Comparison of ENCODE assay signal across 1 cellular context in the genomic region with DNA sequence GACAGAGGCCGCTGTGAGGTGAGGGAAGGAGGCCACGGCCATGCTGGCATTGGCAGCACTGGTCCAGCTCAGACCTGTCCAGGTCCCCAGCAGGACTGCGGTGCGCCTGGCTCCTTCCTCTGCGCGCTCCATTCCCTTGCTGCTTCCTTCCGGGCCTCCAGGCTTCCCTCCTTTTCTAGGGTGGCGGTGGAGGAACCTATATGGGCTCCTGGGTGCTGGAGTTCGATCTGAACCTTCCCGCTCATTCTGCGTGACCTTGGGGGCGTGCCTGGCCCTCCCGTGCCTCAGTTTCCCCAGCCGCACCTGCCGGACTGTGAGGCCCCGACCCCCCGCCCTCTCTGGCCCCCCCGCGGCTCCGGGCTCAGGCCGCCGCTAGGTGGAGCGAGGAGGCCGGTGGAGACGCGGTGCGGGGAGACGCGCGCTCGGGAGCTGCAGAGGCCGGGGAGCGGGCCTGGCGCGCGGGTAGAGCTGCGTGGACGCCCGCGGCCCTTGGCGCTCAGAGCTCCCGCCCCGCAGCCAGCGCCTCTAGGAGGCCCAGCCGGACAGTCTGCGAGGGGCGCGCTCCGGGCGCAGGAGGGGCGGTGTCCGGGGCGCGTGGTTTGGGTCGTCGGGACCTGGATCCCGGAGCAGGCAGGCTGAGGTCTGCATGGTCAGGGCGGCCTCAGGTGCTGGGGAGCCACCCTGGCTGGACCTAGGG.
TF ChIP-seq lines count a peak whose summit lies in the region.

No MANE protein-coding gene starts in this region.

TF ChIP-seq in HepG2, 621 proteins besides CTCF, POLR2A, EP300 and RAD21 (continued from another document and continues in another):
- TF ChIP-seq, protein P1, sequence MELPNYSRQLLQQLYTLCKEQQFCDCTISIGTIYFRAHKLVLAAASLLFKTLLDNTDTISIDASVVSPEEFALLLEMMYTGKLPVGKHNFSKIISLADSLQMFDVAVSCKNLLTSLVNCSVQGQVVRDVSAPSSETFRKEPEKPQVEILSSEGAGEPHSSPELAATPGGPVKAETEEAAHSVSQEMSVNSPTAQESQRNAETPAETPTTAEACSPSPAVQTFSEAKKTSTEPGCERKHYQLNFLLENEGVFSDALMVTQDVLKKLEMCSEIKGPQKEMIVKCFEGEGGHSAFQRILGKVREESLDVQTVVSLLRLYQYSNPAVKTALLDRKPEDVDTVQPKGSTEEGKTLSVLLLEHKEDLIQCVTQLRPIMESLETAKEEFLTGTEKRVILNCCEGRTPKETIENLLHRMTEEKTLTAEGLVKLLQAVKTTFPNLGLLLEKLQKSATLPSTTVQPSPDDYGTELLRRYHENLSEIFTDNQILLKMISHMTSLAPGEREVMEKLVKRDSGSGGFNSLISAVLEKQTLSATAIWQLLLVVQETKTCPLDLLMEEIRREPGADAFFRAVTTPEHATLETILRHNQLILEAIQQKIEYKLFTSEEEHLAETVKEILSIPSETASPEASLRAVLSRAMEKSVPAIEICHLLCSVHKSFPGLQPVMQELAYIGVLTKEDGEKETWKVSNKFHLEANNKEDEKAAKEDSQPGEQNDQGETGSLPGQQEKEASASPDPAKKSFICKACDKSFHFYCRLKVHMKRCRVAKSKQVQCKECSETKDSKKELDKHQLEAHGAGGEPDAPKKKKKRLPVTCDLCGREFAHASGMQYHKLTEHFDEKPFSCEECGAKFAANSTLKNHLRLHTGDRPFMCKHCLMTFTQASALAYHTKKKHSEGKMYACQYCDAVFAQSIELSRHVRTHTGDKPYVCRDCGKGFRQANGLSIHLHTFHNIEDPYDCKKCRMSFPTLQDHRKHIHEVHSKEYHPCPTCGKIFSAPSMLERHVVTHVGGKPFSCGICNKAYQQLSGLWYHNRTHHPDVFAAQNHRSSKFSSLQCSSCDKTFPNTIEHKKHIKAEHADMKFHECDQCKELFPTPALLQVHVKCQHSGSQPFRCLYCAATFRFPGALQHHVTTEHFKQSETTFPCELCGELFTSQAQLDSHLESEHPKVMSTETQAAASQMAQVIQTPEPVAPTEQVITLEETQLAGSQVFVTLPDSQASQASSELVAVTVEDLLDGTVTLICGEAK (IDR thresholded peaks at IDR 0.05): no peak
- TF ChIP-seq, protein P1 (CRISPR knock-in tag; IDR thresholded peaks at IDR 0.05): no peak
- no peak for TF ChIP-seq ZNF451 (CRISPR knock-in tag; IDR thresholded peaks at IDR 0.05)
- TF ChIP-seq ZNF772 (CRISPR knock-in tag; IDR thresholded peaks at IDR 0.05): peak; percentile 20; the same call in 1 of the 2 replicates
- TF ChIP-seq ZNF430 (CRISPR knock-in tag; IDR thresholded peaks at IDR 0.05): no peak
- no peak for TF ChIP-seq RXRA (CRISPR knock-in tag; IDR thresholded peaks at IDR 0.05)
- TF ChIP-seq SRF (IDR thresholded peaks at IDR 0.05; ENCODE audit: low read depth, low read length): no peak
- TF ChIP-seq EED (CRISPR knock-in tag; IDR thresholded peaks at IDR 0.05): no peak
- TF ChIP-seq NR2C2 (CRISPR knock-in tag; IDR thresholded peaks at IDR 0.05; ENCODE audit: borderline replicate concordance): no peak
- TF ChIP-seq RAD51 (IDR thresholded peaks at IDR 0.05; ENCODE audit: borderline replicate concordance): no peak
- TF ChIP-seq ARNT2 (CRISPR knock-in tag; IDR thresholded peaks at IDR 0.05; ENCODE audit: low read depth): peak; percentile 75
- no peak for TF ChIP-seq SNAPC2 (CRISPR knock-in tag; IDR thresholded peaks at IDR 0.05)
- TF ChIP-seq, protein P2, sequence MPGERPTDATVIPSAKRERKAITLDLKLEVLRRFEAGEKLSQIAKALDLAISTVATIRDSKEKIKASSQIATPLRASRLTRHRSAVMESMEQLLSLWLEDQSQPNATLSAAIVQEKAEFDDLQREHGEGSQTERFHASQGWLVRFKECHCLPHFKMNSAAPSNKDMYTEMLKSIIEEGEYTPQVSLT (CRISPR knock-in tag; IDR thresholded peaks at IDR 0.05; ENCODE audit: borderline replicate concordance, low read depth): no peak
- no peak for TF ChIP-seq ZNF326 (CRISPR knock-in tag; IDR thresholded peaks at IDR 0.05; ENCODE audit: borderline replicate concordance)
- no peak for TF ChIP-seq FOXK2 (IDR thresholded peaks at IDR 0.05)
- no peak for TF ChIP-seq EEA1 (CRISPR knock-in tag; IDR thresholded peaks at IDR 0.05; ENCODE audit: borderline replicate concordance)
- TF ChIP-seq, protein P3, sequence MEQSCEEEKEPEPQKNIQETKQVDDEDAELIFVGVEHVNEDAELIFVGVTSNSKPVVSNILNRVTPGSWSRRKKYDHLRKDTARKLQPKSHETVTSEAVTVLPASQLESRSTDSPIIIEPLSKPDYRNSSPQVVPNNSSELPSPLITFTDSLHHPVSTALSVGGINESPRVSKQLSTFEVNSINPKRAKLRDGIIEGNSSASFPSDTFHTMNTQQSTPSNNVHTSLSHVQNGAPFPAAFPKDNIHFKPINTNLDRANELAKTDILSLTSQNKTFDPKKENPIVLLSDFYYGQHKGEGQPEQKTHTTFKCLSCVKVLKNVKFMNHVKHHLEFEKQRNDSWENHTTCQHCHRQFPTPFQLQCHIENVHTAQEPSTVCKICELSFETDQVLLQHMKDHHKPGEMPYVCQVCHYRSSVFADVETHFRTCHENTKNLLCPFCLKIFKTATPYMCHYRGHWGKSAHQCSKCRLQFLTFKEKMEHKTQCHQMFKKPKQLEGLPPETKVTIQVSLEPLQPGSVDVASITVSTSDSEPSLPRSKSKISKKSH (CRISPR knock-in tag; IDR thresholded peaks at IDR 0.05; ENCODE audit: borderline replicate concordance): no peak
- no peak for TF ChIP-seq ONECUT2 (CRISPR knock-in tag; IDR thresholded peaks at IDR 0.05)
- TF ChIP-seq, protein P4, sequence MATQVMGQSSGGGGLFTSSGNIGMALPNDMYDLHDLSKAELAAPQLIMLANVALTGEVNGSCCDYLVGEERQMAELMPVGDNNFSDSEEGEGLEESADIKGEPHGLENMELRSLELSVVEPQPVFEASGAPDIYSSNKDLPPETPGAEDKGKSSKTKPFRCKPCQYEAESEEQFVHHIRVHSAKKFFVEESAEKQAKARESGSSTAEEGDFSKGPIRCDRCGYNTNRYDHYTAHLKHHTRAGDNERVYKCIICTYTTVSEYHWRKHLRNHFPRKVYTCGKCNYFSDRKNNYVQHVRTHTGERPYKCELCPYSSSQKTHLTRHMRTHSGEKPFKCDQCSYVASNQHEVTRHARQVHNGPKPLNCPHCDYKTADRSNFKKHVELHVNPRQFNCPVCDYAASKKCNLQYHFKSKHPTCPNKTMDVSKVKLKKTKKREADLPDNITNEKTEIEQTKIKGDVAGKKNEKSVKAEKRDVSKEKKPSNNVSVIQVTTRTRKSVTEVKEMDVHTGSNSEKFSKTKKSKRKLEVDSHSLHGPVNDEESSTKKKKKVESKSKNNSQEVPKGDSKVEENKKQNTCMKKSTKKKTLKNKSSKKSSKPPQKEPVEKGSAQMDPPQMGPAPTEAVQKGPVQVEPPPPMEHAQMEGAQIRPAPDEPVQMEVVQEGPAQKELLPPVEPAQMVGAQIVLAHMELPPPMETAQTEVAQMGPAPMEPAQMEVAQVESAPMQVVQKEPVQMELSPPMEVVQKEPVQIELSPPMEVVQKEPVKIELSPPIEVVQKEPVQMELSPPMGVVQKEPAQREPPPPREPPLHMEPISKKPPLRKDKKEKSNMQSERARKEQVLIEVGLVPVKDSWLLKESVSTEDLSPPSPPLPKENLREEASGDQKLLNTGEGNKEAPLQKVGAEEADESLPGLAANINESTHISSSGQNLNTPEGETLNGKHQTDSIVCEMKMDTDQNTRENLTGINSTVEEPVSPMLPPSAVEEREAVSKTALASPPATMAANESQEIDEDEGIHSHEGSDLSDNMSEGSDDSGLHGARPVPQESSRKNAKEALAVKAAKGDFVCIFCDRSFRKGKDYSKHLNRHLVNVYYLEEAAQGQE (IDR thresholded peaks at IDR 0.05; ENCODE audit: borderline replicate concordance in 1 of 2, low read depth in 1 of 2, low read length in 2 of 2): no peak
- TF ChIP-seq YEATS4 (CRISPR knock-in tag; IDR thresholded peaks at IDR 0.05; ENCODE audit: borderline replicate concordance): no peak
- TF ChIP-seq XBP1 (CRISPR knock-in tag; IDR thresholded peaks at IDR 0.05): no peak
- no peak for TF ChIP-seq SNAI1 (CRISPR knock-in tag; IDR thresholded peaks at IDR 0.05; ENCODE audit: borderline replicate concordance)
- TF ChIP-seq, protein P5, sequence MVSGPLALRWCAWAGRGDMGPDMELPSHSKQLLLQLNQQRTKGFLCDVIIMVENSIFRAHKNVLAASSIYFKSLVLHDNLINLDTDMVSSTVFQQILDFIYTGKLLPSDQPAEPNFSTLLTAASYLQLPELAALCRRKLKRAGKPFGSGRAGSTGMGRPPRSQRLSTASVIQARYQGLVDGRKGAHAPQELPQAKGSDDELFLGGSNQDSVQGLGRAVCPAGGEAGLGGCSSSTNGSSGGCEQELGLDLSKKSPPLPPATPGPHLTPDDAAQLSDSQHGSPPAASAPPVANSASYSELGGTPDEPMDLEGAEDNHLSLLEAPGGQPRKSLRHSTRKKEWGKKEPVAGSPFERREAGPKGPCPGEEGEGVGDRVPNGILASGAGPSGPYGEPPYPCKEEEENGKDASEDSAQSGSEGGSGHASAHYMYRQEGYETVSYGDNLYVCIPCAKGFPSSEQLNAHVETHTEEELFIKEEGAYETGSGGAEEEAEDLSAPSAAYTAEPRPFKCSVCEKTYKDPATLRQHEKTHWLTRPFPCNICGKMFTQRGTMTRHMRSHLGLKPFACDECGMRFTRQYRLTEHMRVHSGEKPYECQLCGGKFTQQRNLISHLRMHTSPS (CRISPR knock-in tag; IDR thresholded peaks at IDR 0.05; ENCODE audit: low read depth): no peak
- no peak for TF ChIP-seq MIXL1 (CRISPR knock-in tag; IDR thresholded peaks at IDR 0.05)
- no peak for TF ChIP-seq ZNF343 (CRISPR knock-in tag; IDR thresholded peaks at IDR 0.05)
- 0 out of 2 replicates have a peak, but pooled peaks have one; percentile 19 for TF ChIP-seq ZNF331 (CRISPR knock-in tag; IDR thresholded peaks at IDR 0.05)
- no peak for TF ChIP-seq NCOA1 (CRISPR knock-in tag; IDR thresholded peaks at IDR 0.05)
- TF ChIP-seq DR1 (CRISPR knock-in tag; IDR thresholded peaks at IDR 0.05): no peak
- no peak for TF ChIP-seq ZNF205 (CRISPR knock-in tag; IDR thresholded peaks at IDR 0.05)
- TF ChIP-seq, protein P6, sequence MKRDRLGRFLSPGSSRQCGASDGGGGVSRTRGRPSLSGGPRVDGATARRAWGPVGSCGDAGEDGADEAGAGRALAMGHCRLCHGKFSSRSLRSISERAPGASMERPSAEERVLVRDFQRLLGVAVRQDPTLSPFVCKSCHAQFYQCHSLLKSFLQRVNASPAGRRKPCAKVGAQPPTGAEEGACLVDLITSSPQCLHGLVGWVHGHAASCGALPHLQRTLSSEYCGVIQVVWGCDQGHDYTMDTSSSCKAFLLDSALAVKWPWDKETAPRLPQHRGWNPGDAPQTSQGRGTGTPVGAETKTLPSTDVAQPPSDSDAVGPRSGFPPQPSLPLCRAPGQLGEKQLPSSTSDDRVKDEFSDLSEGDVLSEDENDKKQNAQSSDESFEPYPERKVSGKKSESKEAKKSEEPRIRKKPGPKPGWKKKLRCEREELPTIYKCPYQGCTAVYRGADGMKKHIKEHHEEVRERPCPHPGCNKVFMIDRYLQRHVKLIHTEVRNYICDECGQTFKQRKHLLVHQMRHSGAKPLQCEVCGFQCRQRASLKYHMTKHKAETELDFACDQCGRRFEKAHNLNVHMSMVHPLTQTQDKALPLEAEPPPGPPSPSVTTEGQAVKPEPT (CRISPR knock-in tag; IDR thresholded peaks at IDR 0.05; ENCODE audit: low read depth): 0 out of 2 replicates have a peak, but pooled peaks have one; percentile 32
- no peak for TF ChIP-seq ZKSCAN5 (CRISPR knock-in tag; IDR thresholded peaks at IDR 0.05)
- TF ChIP-seq POLR2AphosphoS2 (IDR thresholded peaks at IDR 0.05; ENCODE audit: low read depth, low read length): no peak
- no peak for TF ChIP-seq ZNF335 (CRISPR knock-in tag; IDR thresholded peaks at IDR 0.05)
- TF ChIP-seq, protein P7, sequence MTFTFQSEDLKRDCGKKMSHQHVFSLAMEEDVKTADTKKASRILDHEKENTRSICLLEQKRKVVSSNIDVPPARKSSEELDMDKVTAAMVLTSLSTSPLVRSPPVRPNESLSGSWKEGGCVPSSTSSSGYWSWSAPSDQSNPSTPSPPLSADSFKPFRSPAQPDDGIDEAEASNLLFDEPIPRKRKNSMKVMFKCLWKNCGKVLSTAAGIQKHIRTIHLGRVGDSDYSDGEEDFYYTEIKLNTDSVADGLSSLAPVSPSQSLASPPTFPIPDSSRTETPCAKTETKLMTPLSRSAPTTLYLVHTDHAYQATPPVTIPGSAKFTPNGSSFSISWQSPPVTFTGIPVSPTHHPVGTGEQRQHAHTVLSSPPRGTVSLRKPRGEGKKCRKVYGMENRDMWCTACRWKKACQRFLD (CRISPR knock-in tag; IDR thresholded peaks at IDR 0.05; ENCODE audit: borderline replicate concordance): no peak
- no peak for TF ChIP-seq ZZZ3 (CRISPR knock-in tag; IDR thresholded peaks at IDR 0.05; ENCODE audit: borderline replicate concordance)
- no peak for TF ChIP-seq ZNF672 (CRISPR knock-in tag; IDR thresholded peaks at IDR 0.05)
- no peak for TF ChIP-seq ZNF10 (CRISPR knock-in tag; IDR thresholded peaks at IDR 0.05; ENCODE audit: borderline replicate concordance, low read depth)
- TF ChIP-seq, protein P8, sequence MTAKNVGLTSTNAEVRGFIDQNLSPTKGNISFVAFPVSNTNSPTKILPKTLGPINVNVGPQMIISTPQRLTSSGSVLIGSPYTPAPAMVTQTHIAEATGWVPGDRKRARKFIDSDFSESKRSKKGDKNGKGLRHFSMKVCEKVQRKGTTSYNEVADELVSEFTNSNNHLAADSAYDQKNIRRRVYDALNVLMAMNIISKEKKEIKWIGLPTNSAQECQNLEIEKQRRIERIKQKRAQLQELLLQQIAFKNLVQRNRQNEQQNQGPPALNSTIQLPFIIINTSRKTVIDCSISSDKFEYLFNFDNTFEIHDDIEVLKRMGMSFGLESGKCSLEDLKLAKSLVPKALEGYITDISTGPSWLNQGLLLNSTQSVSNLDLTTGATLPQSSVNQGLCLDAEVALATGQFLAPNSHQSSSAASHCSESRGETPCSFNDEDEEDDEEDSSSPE (CRISPR knock-in tag; IDR thresholded peaks at IDR 0.05): peak; percentile 59; the same call in 1 of the 2 replicates
- TF ChIP-seq NR3C1 (CRISPR knock-in tag; IDR thresholded peaks at IDR 0.05): no peak
